ENCODE assay signal across 11 cellular contexts in genomic region chr5:75005561-75005960, GRCh38.
"Had no signal": no experiment of that assay in that cellular context is flagged by ENCODE, and none has a peak within 500 bp of the region (broad histone marks: within the 10 kb centered on the region; RNA-seq: fewer than 3 reads in every experiment).

No MANE protein-coding gene starts in this region.

- ATAC-seq: GM23338, HCT116 had no signal

- H2AFZ ChIP-seq: GM23248, GM23338 had no signal

- FAIRE-seq: H1, H54 had no signal

- H3K9ac ChIP-seq: GM23248 had no signal

- H3K27ac Mint-ChIP-seq: GM23338, H9, HFFc6 had no signal

- H3K36me3 ChIP-seq: HAP-1 had no signal

- DNase-seq: GM23248, GOT3, H7, H9, HCEC 1CT, HFFc6 had no signal

- H3K4me3 Mint-ChIP-seq: GM23338, H9, HFFc6 had no signal

- H3K27ac ChIP-seq: GM23248 had no signal

- H3K4me3 ChIP-seq: GM23248, GM23338, HAP-1 had no signal
